In genomic region chr1:36450270-36450918, GRCh38 we compare ENCODE assay signal across 8 cellular contexts. TPM values are rescaled to one million over a fixed set of nuclear protein-coding genes. Genes with fewer than 3 reads are reported as not detected.
A peak's percentile ranks its signal among the peaks of the same experiment; 100 is the strongest.
DNase-seq lines count a peak whose midpoint lies in the region; ATAC-seq and TF ChIP-seq lines count a peak whose summit lies in the region.

TSS of gene OSCP1 (minus strand) at chr1:36450451. CDS start at chr1:36450369, 82 bp downstream.

- H3K4me1 ChIP-seq in HUES64 (ENCODE audit: insufficient read depth, low read length): no peaks in the 10 kb centered on the region
- peaks cover 10% of the 10 kb centered on the region for H3K4me1 ChIP-seq in PC-3 (ENCODE audit: insufficient read depth, low read length)
- H3K4me1 ChIP-seq in esophagus (ENCODE audit: control insufficient read depth in 2 of 2, insufficient read depth in 2 of 2, low read length in 1 of 2): peaks cover 0 to 3% of the 10 kb centered on the region in 2 donors
- peaks cover 7 to 8% of the 10 kb centered on the region in 2 donors for H3K4me1 ChIP-seq in mucosa of rectum (ENCODE audit: control insufficient read depth in 2 of 2, insufficient read depth in 2 of 2, low read length in 2 of 2)

- peak within 1 kb of the TSS; percentile 91 for H3K4me2 ChIP-seq in PC-3 (ENCODE audit: low read length)

- TF ChIP-seq CTCF in PC-3 (conservative IDR thresholded peaks at IDR 0.05; ENCODE audit: low read depth, low read length): no peak

- peak; percentile 98 for ATAC-seq in GM21447 (IDR thresholded peaks at IDR 0.05; ENCODE audit: unreplicated experiment)
- peak; percentile 96 for ATAC-seq in PC-3

- BruUV-seq in PC-3 (replicated peaks; lab: Mats Ljungman, UMichigan): no TSS peak

- H3K36me3 ChIP-seq in HUES64 (ENCODE audit: insufficient read depth, low read length): peaks cover 11% of the 10 kb centered on the region
- peaks cover 10% of the 10 kb centered on the region for H3K36me3 ChIP-seq in PC-3 (ENCODE audit: low read depth, low read length)
- H3K36me3 ChIP-seq in esophagus (ENCODE audit: control insufficient read depth in 2 of 2, insufficient read depth in 2 of 2, low read length in 1 of 2): peaks cover 0 to 6% of the 10 kb centered on the region in 2 donors
- peaks cover 10 to 12% of the 10 kb centered on the region in 2 donors for H3K36me3 ChIP-seq in mucosa of rectum (ENCODE audit: control insufficient read depth in 2 of 2, insufficient read depth in 2 of 2, low read length in 2 of 2)

- POLR2A ChIA-PET in PC-3 (lab: Charles Lee; ENCODE audit: unreplicated experiment): interaction anchor here (0.6 kb wide), 4 partner anchors 19 to 880 kb away, joined by 3 to 4 read pairs (median 3); no protein-coding TSS in a partner anchor

- H2AFZ ChIP-seq in PC-3 (ENCODE audit: low read length): peak within 1 kb of the TSS; percentile 98

- H3K9me3 ChIP-seq in HUES64 (ENCODE audit: insufficient read depth, low read depth, low read length): no peaks in the 10 kb centered on the region
- no peaks in the 10 kb centered on the region for H3K9me3 ChIP-seq in PC-3 (ENCODE audit: low read length)
- no peaks in the 10 kb centered on the region for H3K9me3 ChIP-seq in esophagus (ENCODE audit: control insufficient read depth in 2 of 2, insufficient read depth in 1 of 2, low read depth in 1 of 2, low read length in 1 of 2)
- no peaks in the 10 kb centered on the region for H3K9me3 ChIP-seq in mucosa of rectum (ENCODE audit: control insufficient read depth in 2 of 2, low read length in 2 of 2)

- H3K79me2 ChIP-seq in PC-3 (ENCODE audit: low read length): no peaks in the 10 kb centered on the region

- DNase-seq in D341Med (ENCODE audit: low spot score): peak; percentile 98
- peak; percentile 95 for DNase-seq in PC-3
- DNase-seq in activated T-cell treated with anti-CD3 and anti-CD28 coated beads, Interleukin-2, amount 50 U/mL, for 48 hours: peak; percentile 89 to 90
- peak; percentile 58 to 75 for DNase-seq in stimulated activated CD8-positive, alpha-beta memory T cell treated with anti-CD3 and anti-CD28 coated beads, Interleukin-4, amount 100 ng/mL, for 4 hours (ENCODE audit: low read depth in 2 of 2, low spot score in 1 of 2)

- H3K27ac ChIP-seq in HUES64 (ENCODE audit: low read depth, low read length) (peak within 1 kb of the TSS; percentile 70; the same call in 1 of the 2 replicates), PC-3 (ENCODE audit: low read length) (peak within 1 kb of the TSS; percentile 47), esophagus (ENCODE audit: low read depth in 2 of 2, low read length in 1 of 2) (peak within 1 kb of the TSS; percentile 98 to 99), mucosa of rectum (ENCODE audit: low read depth in 2 of 2, low read length in 2 of 2) (peak within 1 kb of the TSS; percentile 88 to 90)

- no peaks in the 10 kb centered on the region for H3F3A ChIP-seq in PC-3 (ENCODE audit: low read length, unreplicated experiment)

- intact Hi-C loops in PC-3 (cut with micrococcal nuclease): loop anchor here (1.0 kb wide), 1 partner anchor 64 kb away; no protein-coding TSS in a partner anchor

- H3K9ac ChIP-seq in HUES64 (ENCODE audit: low read depth, low read length) (peak within 1 kb of the TSS; percentile 74), PC-3 (ENCODE audit: low read length) (peak within 1 kb of the TSS; percentile 74), mucosa of rectum (ENCODE audit: low read depth in 1 of 2, low read length in 2 of 2) (peak within 1 kb of the TSS; percentile 89 to 92)

- peak within 1 kb of the TSS; percentile 70 for H3K4me3 ChIP-seq in HUES64 (ENCODE audit: low read length)
- H3K4me3 ChIP-seq in PC-3 (ENCODE audit: low read length): peak within 1 kb of the TSS; percentile 71
- peak within 1 kb of the TSS; percentile 66 to 78 for H3K4me3 ChIP-seq in esophagus (ENCODE audit: low read depth in 1 of 2, low read length in 2 of 2)
- peak within 1 kb of the TSS; percentile 87 to 92 for H3K4me3 ChIP-seq in mucosa of rectum (ENCODE audit: low read length in 2 of 2)

- CTCF ChIA-PET in PC-3 (lab: Charles Lee): interaction anchor here (0.6 kb wide), 2 partner anchors 42 to 107 kb away, joined by 3 read pairs; no protein-coding TSS in a partner anchor

- WGBS in HUES64: 3% methylated on average over 48 of the region's 48 CpGs
- whole genome bisulfite sequencing in esophagus, 2 donors: 0 to 1% methylated on average over 48 of the region's 48 CpGs

- H3K27me3 ChIP-seq in HUES64 (ENCODE audit: insufficient read depth, low read length): no peaks in the 10 kb centered on the region
- no peaks in the 10 kb centered on the region for H3K27me3 ChIP-seq in PC-3 (ENCODE audit: low read length)
- H3K27me3 ChIP-seq in esophagus (ENCODE audit: control insufficient read depth in 1 of 2, insufficient read depth in 2 of 2, low read length in 2 of 2): no peaks in the 10 kb centered on the region
- no peaks in the 10 kb centered on the region for H3K27me3 ChIP-seq in mucosa of rectum (ENCODE audit: control insufficient read depth in 2 of 2, insufficient read depth in 2 of 2, low read length in 2 of 2)

- no peaks in the 10 kb centered on the region for H3K9me2 ChIP-seq in PC-3 (replicated peaks; ENCODE audit: low read length)

- H4K20me1 ChIP-seq in PC-3 (ENCODE audit: low read length): no peaks in the 10 kb centered on the region

RNA-seq across cellular contexts. Expression of gene OSCP1, which starts in this region (rescaled TPM):
- polyA plus RNA-seq in HUES64 (2013, experiment 1 of 2): 3.5 TPM
- polyA plus RNA-seq in HUES64 (2013, experiment 2 of 2): 3.5 TPM
- 3.8 and 7.3 TPM in 2 replicates for total RNA-seq in PC-3 (2014; rRNA removed)
- polyA plus RNA-seq in esophagus: 1 to 10 TPM; 3.0 to 4.1 TPM

Comparison
In these comparisons a context has a peak if more than half of its experiments do, and no peak if none do; other contexts are left out.
1. Peak in every context shown above with its lines: DNase-seq, ATAC-seq, H3K4me3 ChIP-seq and H3K27ac ChIP-seq.
2. H3K27ac ChIP-seq: peak in every context shown above with its lines; median percentile 98 in esophagus; 89 in mucosa of rectum; 70 in HUES64; 47 in PC-3.